Comparison of ENCODE assay signal across 16 cellular contexts in genomic region chr12:131598717-131599116, GRCh38.
"Had no signal": no experiment of that assay in that cellular context is flagged by ENCODE, and none has a peak within 500 bp of the region (broad histone marks: within the 10 kb centered on the region; RNA-seq: fewer than 3 reads in every experiment).

No MANE protein-coding gene starts in this region.

- H3K4me3 Mint-ChIP-seq: central memory CD8-positive, alpha-beta T cell; natural killer cell treated with Interleukin-12 subunit alpha and Interleukin-12 subunit beta and Interleukin-15 and Interleukin-18, amount 100 ng/mL, for 72 hours had no signal

- ATAC-seq: gastroesophageal sphincter; natural killer cell treated with Interleukin-12 subunit alpha and Interleukin-12 subunit beta and Interleukin-15 and Interleukin-18, amount 100 ng/mL, for 72 hours had no signal

- H3K27me3 ChIP-seq: ascending aorta, colonic mucosa, thyroid gland had no signal

- H3K9me3 ChIP-seq: ascending aorta, colonic mucosa, gastroesophageal sphincter, heart right ventricle, SK-N-SH, spleen, thyroid gland had no signal

- H3K9me3 Mint-ChIP-seq: central memory CD8-positive, alpha-beta T cell; natural killer cell treated with Interleukin-12 subunit alpha and Interleukin-12 subunit beta and Interleukin-15 and Interleukin-18, amount 100 ng/mL, for 72 hours had no signal

- H3K27ac ChIP-seq: ascending aorta, colonic mucosa, gastroesophageal sphincter, heart right ventricle, spleen, thyroid gland had no signal

- H3K36me3 ChIP-seq: ascending aorta, colonic mucosa, gastroesophageal sphincter, heart right ventricle, spleen, thyroid gland had no signal

- H3K27ac Mint-ChIP-seq: natural killer cell treated with Interleukin-12 subunit alpha and Interleukin-12 subunit beta and Interleukin-15 and Interleukin-18, amount 100 ng/mL, for 72 hours had no signal

- H3K4me1 ChIP-seq: ascending aorta, colonic mucosa, gastroesophageal sphincter, thyroid gland had no signal

- H3K36me3 Mint-ChIP-seq: natural killer cell treated with Interleukin-12 subunit alpha and Interleukin-12 subunit beta and Interleukin-15 and Interleukin-18, amount 100 ng/mL, for 72 hours had no signal

- H3K27me3 Mint-ChIP-seq: central memory CD8-positive, alpha-beta T cell; natural killer cell treated with Interleukin-12 subunit alpha and Interleukin-12 subunit beta and Interleukin-15 and Interleukin-18, amount 100 ng/mL, for 72 hours had no signal

- H3K4me3 ChIP-seq: ascending aorta, colonic mucosa, gastroesophageal sphincter, heart right ventricle, spleen, thyroid gland had no signal

- DNase-seq: activated CD8-positive, alpha-beta memory T cell treated with anti-CD3 and anti-CD28 coated beads, Interleukin-2, amount 50 U/mL, for 4 hours; activated effector memory CD4-positive, alpha-beta T cell treated with anti-CD3 and anti-CD28 coated beads, Interleukin-2, amount 50 U/mL, for 16 hours; activated naive CD4-positive, alpha-beta T cell treated with anti-CD3 and anti-CD28 coated beads, Interleukin-2, amount 50 U/mL, for 16 hours; colonic mucosa; heart right ventricle; mesendoderm; retina; SK-N-SH; stimulated activated naive CD4-positive, alpha-beta T cell treated with Interleukin-2 at 50 U/mL for 16 hours; T-helper 9 cell; thyroid gland had no signal
